17 cellular contexts compared by ENCODE assay signal in genomic region chr7:114508096-114508495, GRCh38.
DNase-seq lines count a peak whose midpoint lies in the region; ATAC-seq and TF ChIP-seq lines count a peak whose summit lies in the region.
"Had no signal": no experiment of that assay in that cellular context is flagged by ENCODE, and none has a peak within 500 bp of the region (broad histone marks: within the 10 kb centered on the region; RNA-seq: fewer than 3 reads in every experiment).

No MANE protein-coding gene starts in this region.

- H3K36me3 ChIP-seq in endocrine pancreas (ENCODE audit: control insufficient read depth, insufficient read depth, low read length) (no peaks in the 10 kb centered on the region), left lung (no peaks in the 10 kb centered on the region), hepatocyte (replicated peaks; ENCODE audit: insufficient read depth, low read depth) (no peaks in the 10 kb centered on the region), tibial artery (no peaks in the 10 kb centered on the region), PC-9 (ENCODE audit: low read depth) (no peaks in the 10 kb centered on the region)
- H3K36me3 ChIP-seq: right lobe of liver, upper lobe of left lung had no signal

- TF ChIP-seq CTCF in left lung (IDR thresholded peaks at IDR 0.05) (no peak), hepatocyte (IDR thresholded peaks at IDR 0.05; ENCODE audit: poor library complexity) (no peak), tibial artery (IDR thresholded peaks at IDR 0.05) (no peak), PC-9 (conservative IDR thresholded peaks at IDR 0.05) (no peak)

- BruUV-seq in PC-9 (replicated peaks; lab: Mats Ljungman, UMichigan), result no TSS peak

- H3K4me2 ChIP-seq in hepatocyte (no peak overlapping the region), PC-9 (no peak overlapping the region)
- H3K4me2 ChIP-seq: GM23338 had no signal

- no peak overlapping the region for H2AFZ ChIP-seq in hepatocyte
- H2AFZ ChIP-seq in PC-9, result no peak overlapping the region; the same call in 1 of the 2 replicates
- H2AFZ ChIP-seq: GM23338 had no signal

- no peak overlapping the region for H3K27ac ChIP-seq in left lung
- no peak overlapping the region for H3K27ac ChIP-seq in hepatocyte
- H3K27ac ChIP-seq in tibial artery, result no peak overlapping the region
- no peak overlapping the region for H3K27ac ChIP-seq in PC-9
- H3K27ac ChIP-seq: right lobe of liver, upper lobe of left lung had no signal

- H3K79me2 ChIP-seq in hepatocyte (no peaks in the 10 kb centered on the region), PC-9 (ENCODE audit: low read depth) (no peaks in the 10 kb centered on the region)

- H3K4me3 ChIP-seq in endocrine pancreas (ENCODE audit: control insufficient read depth, insufficient read depth, low read length) (peak overlapping the region; percentile 1), left lung (no peak overlapping the region), hepatocyte (no peak overlapping the region), tibial artery (no peak overlapping the region), PC-9 (no peak overlapping the region)
- H3K4me3 ChIP-seq: GM23338, right lobe of liver, upper lobe of left lung had no signal

- H3K9me3 ChIP-seq in endocrine pancreas (ENCODE audit: control insufficient read depth, low read length), result no peaks in the 10 kb centered on the region
- no peaks in the 10 kb centered on the region for H3K9me3 ChIP-seq in left lung
- H3K9me3 ChIP-seq in hepatocyte (ENCODE audit: low read depth), result no peaks in the 10 kb centered on the region
- no peaks in the 10 kb centered on the region for H3K9me3 ChIP-seq in tibial artery
- H3K9me3 ChIP-seq in PC-9 (ENCODE audit: insufficient read depth, low read depth), result no peaks in the 10 kb centered on the region
- H3K9me3 ChIP-seq: right lobe of liver, upper lobe of left lung had no signal

- intact Hi-C loops in left lung (cut with DNase I), result no loop called here
- intact Hi-C loops in tibial artery (cut with DNase I; ENCODE audit: low total_unique reads), result no loop called here
- intact Hi-C loops in PC-9 (cut with micrococcal nuclease; ENCODE audit: unreplicated experiment), result no loop called here

- H3K4me1 ChIP-seq in endocrine pancreas (ENCODE audit: control insufficient read depth, insufficient read depth, low read length), result peaks cover 28% of the 10 kb centered on the region
- no peaks in the 10 kb centered on the region for H3K4me1 ChIP-seq in left lung
- no peaks in the 10 kb centered on the region for H3K4me1 ChIP-seq in hepatocyte (ENCODE audit: insufficient read depth)
- peaks cover 0 to 1% (median 0%) of the 10 kb centered on the region in 4 donors for H3K4me1 ChIP-seq in tibial artery
- no peaks in the 10 kb centered on the region for H3K4me1 ChIP-seq in PC-9 (replicated peaks; ENCODE audit: insufficient read depth)
- H3K4me1 ChIP-seq: right lobe of liver, upper lobe of left lung had no signal

- H3K9me2 ChIP-seq in hepatocyte (replicated peaks; ENCODE audit: insufficient read depth) (no peaks in the 10 kb centered on the region), PC-9 (ENCODE audit: insufficient read depth) (no peaks in the 10 kb centered on the region)

- ATAC-seq in left lung, result peak; percentile 31
- ATAC-seq: GM23338 had no signal

- no peak overlapping the region for H3K9ac ChIP-seq in endocrine pancreas (ENCODE audit: control insufficient read depth, insufficient read depth, low read length)

- no peaks in the 10 kb centered on the region for H3K27me3 ChIP-seq in endocrine pancreas (ENCODE audit: control insufficient read depth, insufficient read depth, low read length)
- H3K27me3 ChIP-seq in left lung, result no peaks in the 10 kb centered on the region
- H3K27me3 ChIP-seq in hepatocyte, result no peaks in the 10 kb centered on the region
- no peaks in the 10 kb centered on the region for H3K27me3 ChIP-seq in tibial artery
- no peaks in the 10 kb centered on the region for H3K27me3 ChIP-seq in PC-9 (ENCODE audit: insufficient read depth, low read depth)
- H3K27me3 ChIP-seq: right lobe of liver, upper lobe of left lung had no signal

- no peaks in the 10 kb centered on the region for H4K20me1 ChIP-seq in hepatocyte (ENCODE audit: insufficient read depth, poor library complexity, severe bottlenecking)
- H4K20me1 ChIP-seq in PC-9 (ENCODE audit: insufficient read depth), result no peaks in the 10 kb centered on the region

- DNase-seq in AG08395 (ENCODE audit: low spot score) (peak; percentile 7), HT1080 (ENCODE audit: low read depth) (peak; percentile 44), left lung (no peak), hepatocyte (ENCODE audit: low spot score) (no peak), tibial artery (no peak), PC-9 (no peak), NCI-H526 (lab: John Stamatoyannopoulos, UW) (no peak)
- DNase-seq: activated CD4-positive, alpha-beta T cell treated with anti-CD3 and anti-CD28 coated beads, Interleukin-2, amount 50 U/mL, for 48 hours; activated T-cell treated with anti-CD3 and anti-CD28 coated beads, Interleukin-2, amount 50 U/mL, for 48 hours; AML-193; NCI-H1048; NCI-H2227 treated with DMSO at 0.1 percent for 48 hours; right lobe of liver; stimulated activated CD4-positive, alpha-beta T cell treated with anti-CD3 and anti-CD28 coated beads, Interleukin-4, amount 100 ng/mL, for 24 hours; upper lobe of left lung had no signal

- POLR2A ChIA-PET in PC-9 (lab: Charles Lee; ENCODE audit: unreplicated experiment), result interaction anchor here (0.5 kb wide), 1 partner anchor 1226 kb away, joined by 4 read pairs; no protein-coding TSS in a partner anchor

- CTCF ChIA-PET in PC-9 (lab: Charles Lee), result no interaction called here

- no peaks in the 10 kb centered on the region for H3F3A ChIP-seq in PC-9 (ENCODE audit: insufficient read depth, low read depth)

Comparison
In these comparisons a context has a peak if more than half of its experiments do, and no peak if none do; other contexts are left out.
1. DNase-seq: peak in AG08395 (single experiment) and HT1080 (single experiment); none in left lung (0 of 2), hepatocyte (single experiment), tibial artery (0 of 2), PC-9 (0 of 2) and NCI-H526 (0 of 2).